ENCODE assay signal across 10 cellular contexts in the genomic region with DNA sequence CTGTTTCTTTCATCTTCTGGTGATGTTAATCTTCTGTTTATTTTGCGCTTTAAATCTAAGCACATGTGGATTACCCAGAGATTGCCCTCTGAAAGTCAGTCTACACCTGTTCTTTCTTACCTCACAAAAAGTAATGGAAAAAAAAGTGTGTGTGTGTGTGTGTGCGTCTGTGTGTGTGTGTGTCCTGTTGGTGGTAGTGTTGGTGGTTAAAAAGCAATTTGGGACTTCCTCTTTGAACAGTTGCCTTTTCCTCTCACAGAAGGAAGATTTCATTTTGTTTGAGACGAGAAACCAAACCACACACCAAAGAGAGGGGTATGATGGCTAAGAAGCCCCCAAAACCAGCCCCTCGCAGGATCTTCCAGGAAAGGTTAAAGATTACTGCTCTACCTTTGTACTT. TPM values are rescaled to one million over a fixed set of nuclear protein-coding genes. Genes with fewer than 3 reads are reported as not detected.
A peak's percentile ranks its signal among the peaks of the same experiment; 100 is the strongest.
DNase-seq lines count a peak whose midpoint lies in the region; ATAC-seq and TF ChIP-seq lines count a peak whose summit lies in the region.
"Had no signal": no experiment of that assay in that cellular context is flagged by ENCODE, and none has a peak within 500 bp of the region (broad histone marks: within the 10 kb centered on the region; RNA-seq: fewer than 3 reads in every experiment).

A gene with protein sequence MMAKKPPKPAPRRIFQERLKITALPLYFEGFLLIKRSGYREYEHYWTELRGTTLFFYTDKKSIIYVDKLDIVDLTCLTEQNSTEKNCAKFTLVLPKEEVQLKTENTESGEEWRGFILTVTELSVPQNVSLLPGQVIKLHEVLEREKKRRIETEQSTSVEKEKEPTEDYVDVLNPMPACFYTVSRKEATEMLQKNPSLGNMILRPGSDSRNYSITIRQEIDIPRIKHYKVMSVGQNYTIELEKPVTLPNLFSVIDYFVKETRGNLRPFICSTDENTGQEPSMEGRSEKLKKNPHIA (plus strand): TSS at position 235 of the 400 bp plus-strand sequence. CDS start 83 bp downstream, at position 318.

- H3K27me3 Mint-ChIP-seq in endodermal cell (ENCODE audit: insufficient read depth), result no peaks in the 10 kb centered on the region

- no peak within 1 kb of the TSS for H3K9ac ChIP-seq in endodermal cell (ENCODE audit: extremely low read depth, low read length, poor library complexity, severe bottlenecking)

- H3K27me3 ChIP-seq in effector memory CD4-positive, alpha-beta T cell (replicated peaks; ENCODE audit: control insufficient read depth, insufficient read depth, low read length, poor library complexity, severe bottlenecking), result no peaks in the 10 kb centered on the region
- no peaks in the 10 kb centered on the region for H3K27me3 ChIP-seq in endodermal cell (ENCODE audit: control insufficient read depth, insufficient read depth, low read length, poor library complexity, severe bottlenecking)

- peak; percentile 71 for ATAC-seq in GM21390 (IDR thresholded peaks at IDR 0.05; ENCODE audit: unreplicated experiment)

- H3K4me3 ChIP-seq in effector memory CD4-positive, alpha-beta T cell (ENCODE audit: insufficient read depth, low read depth, low read length, poor library complexity, severe bottlenecking), result peak within 1 kb of the TSS; percentile 33
- no peak within 1 kb of the TSS for H3K4me3 ChIP-seq in endodermal cell (ENCODE audit: low read length)

- peaks cover 5% of the 10 kb centered on the region for H3K4me1 ChIP-seq in effector memory CD4-positive, alpha-beta T cell (ENCODE audit: control insufficient read depth, insufficient read depth, low read length, poor library complexity, severe bottlenecking)
- no peaks in the 10 kb centered on the region for H3K4me1 ChIP-seq in endodermal cell (ENCODE audit: control insufficient read depth, insufficient read depth, low read length)

- no peak within 1 kb of the TSS for H3K27ac ChIP-seq in effector memory CD4-positive, alpha-beta T cell (ENCODE audit: insufficient read depth, low read length, poor library complexity, severe bottlenecking)
- H3K27ac ChIP-seq in endodermal cell (ENCODE audit: low read depth, low read length), result no peak within 1 kb of the TSS

- no peaks in the 10 kb centered on the region for H3K9me3 Mint-ChIP-seq in endodermal cell

- DNase-seq in GM13977 (ENCODE audit: low spot score) (no peak), Kasumi-1 (lab: John Stamatoyannopoulos, UW) (peak; percentile 84 to 87), H4 (ENCODE audit: low spot score) (no peak), iPS-NIHi7 (ENCODE audit: extremely low spot score) (no peak), endodermal cell (no peak), DMS 273 (lab: John Stamatoyannopoulos, UW; ENCODE audit: unreplicated experiment) (no peak)
- DNase-seq in effector memory CD4-positive, alpha-beta T cell, result peak in 1 of 3 donors; percentile 6

- TF ChIP-seq CTCF in GM13977 (IDR thresholded peaks at IDR 0.05; ENCODE audit: extremely low read depth, insufficient read depth, missing control alignments) (peak; percentile 32), endodermal cell (conservative IDR thresholded peaks at IDR 0.05) (no peak)

- in situ Hi-C loops in GM13977 (cut with MboI; ENCODE audit: low pct_unique_long_range_greater_than_20kb, low sequenced_read_pairs, unreplicated experiment), result no loop called here

- H3K36me3 Mint-ChIP-seq in endodermal cell (ENCODE audit: low read depth), result no peaks in the 10 kb centered on the region

- H3K27ac Mint-ChIP-seq in endodermal cell, result no peak within 1 kb of the TSS

- peaks cover 5% of the 10 kb centered on the region for H3K4me1 Mint-ChIP-seq in endodermal cell
- H3K4me1 Mint-ChIP-seq: neural crest cell had no signal

- no peaks in the 10 kb centered on the region for H3K9me3 ChIP-seq in effector memory CD4-positive, alpha-beta T cell (ENCODE audit: control insufficient read depth, low read length)
- H3K9me3 ChIP-seq in endodermal cell (ENCODE audit: control insufficient read depth, low read length), result no peaks in the 10 kb centered on the region

- no peak within 1 kb of the TSS for H3K4me3 Mint-ChIP-seq in endodermal cell
- H3K4me3 Mint-ChIP-seq: neural crest cell had no signal

- WGBS in endodermal cell (ENCODE audit: insufficient coverage in 1 of 2, insufficient read length in 1 of 2), 2 experiments, result 80 to 96% methylated on average over 1 to 4 of the region's 4 CpGs

- H3K36me3 ChIP-seq in effector memory CD4-positive, alpha-beta T cell (ENCODE audit: control insufficient read depth, insufficient read depth, low read length), result no peaks in the 10 kb centered on the region
- no peaks in the 10 kb centered on the region for H3K36me3 ChIP-seq in endodermal cell (ENCODE audit: control insufficient read depth, insufficient read depth, low read length)

RNA-seq across cellular contexts. Expression of the gene that starts here (rescaled TPM):
- not detected in 2 replicates for total RNA-seq in H4 (2014; rRNA removed; shearing (Covaris generic))
- not detected for total RNA-seq in endodermal cell
- not detected for polyA plus RNA-seq in endodermal cell (2013, experiment 1 of 2)
- polyA plus RNA-seq in endodermal cell (2013, experiment 2 of 2), result not detected
- total RNA-seq: HT1080, neural crest cell had no signal

Comparison
In these comparisons a context has a peak if more than half of its experiments do, and no peak if none do; other contexts are left out.
1. DNase-seq: peak in Kasumi-1 (2 of 2); none in GM13977 (single experiment), H4 (single experiment), iPS-NIHi7 (single experiment), endodermal cell (single experiment) and DMS 273 (single experiment).